ENCODE assay signal across 8 cellular contexts in the genomic region with DNA sequence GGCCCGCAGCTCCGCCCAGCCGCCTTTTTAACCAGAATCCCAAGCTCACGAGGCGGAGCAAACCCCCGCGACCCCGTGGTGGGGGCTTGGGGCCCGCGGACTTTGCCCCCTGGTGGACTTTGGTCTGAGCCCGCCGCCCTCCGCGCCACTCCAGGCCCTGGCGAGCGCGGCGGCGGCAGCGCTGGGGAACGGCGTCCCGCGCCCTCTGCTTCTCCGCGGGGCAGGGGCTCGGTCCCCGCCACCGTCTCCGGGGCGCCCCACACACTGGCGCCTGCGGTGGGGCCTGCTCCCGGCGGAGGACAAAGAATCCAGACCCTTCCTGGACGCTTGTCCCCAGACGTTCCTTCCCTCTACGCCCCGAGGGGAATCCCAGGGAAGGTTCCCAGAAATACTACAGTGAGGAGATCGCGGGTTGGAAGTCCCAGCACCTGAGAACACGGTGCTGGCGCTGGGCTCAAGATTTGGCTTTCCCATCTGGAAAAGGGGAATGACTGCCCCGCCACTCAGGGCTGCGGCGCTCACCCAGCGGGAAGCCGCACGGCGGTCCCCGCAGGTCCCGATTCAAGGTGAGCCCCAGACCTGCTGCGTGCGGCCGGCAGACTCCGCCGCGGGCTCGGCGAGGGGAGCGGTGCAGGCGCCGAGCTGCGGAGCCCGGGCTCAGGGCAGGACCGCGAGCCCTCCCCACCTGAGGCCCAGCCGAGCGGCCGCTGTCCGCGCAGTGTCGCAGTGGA. TPM values are rescaled to one million over a fixed set of nuclear protein-coding genes. Genes with fewer than 3 reads are reported as not detected.
DNase-seq lines count a peak whose midpoint lies in the region; ATAC-seq and TF ChIP-seq lines count a peak whose summit lies in the region.

HAAO (minus strand) TSS at position 1 of the 731 bp plus-strand sequence. CDS start 47 bp downstream, outside the sequence.

- peak within 1 kb of the TSS; percentile 67 for H3K9ac ChIP-seq in HUES48 (ENCODE audit: low read depth, low read length)

- H3K36me3 ChIP-seq in HUES48 (ENCODE audit: control insufficient read depth, insufficient read depth, low read length) (no peaks in the 10 kb centered on the region), thyroid gland (no peaks in the 10 kb centered on the region)

- peak within 1 kb of the TSS; percentile 59 for H3K27ac ChIP-seq in HUES48 (ENCODE audit: low read depth, low read length)
- H3K27ac ChIP-seq in dorsolateral prefrontal cortex = peak within 1 kb of the TSS in 50 of 59 donors; percentile 7 to 88 (median 61)
- peak within 1 kb of the TSS; percentile 67 to 81 (median 77) for H3K27ac ChIP-seq in thyroid gland

- TF ChIP-seq POLR2A in thyroid gland (IDR thresholded peaks at IDR 0.05) = peak in 1 of 2 donors; percentile 30

- TF ChIP-seq CTCF in dorsolateral prefrontal cortex (IDR thresholded peaks at IDR 0.05 in 54 of 56, conservative IDR thresholded peaks at IDR 0.05 in 2 of 56; ENCODE audit: low read depth in 1 of 56, partially characterized antibody in 56 of 56) = peak in 12 of 56 donors; percentile 8 to 32 (median 16)
- peak in 2 of 6 experiments; percentile 29 to 32 for TF ChIP-seq CTCF in thyroid gland (IDR thresholded peaks at IDR 0.05)

- peaks cover 33% of the 10 kb centered on the region for H3K27me3 ChIP-seq in HUES48 (ENCODE audit: control insufficient read depth, insufficient read depth, low read length)
- H3K27me3 ChIP-seq in dorsolateral prefrontal cortex = no peaks in the 10 kb centered on the region
- no peaks in the 10 kb centered on the region for H3K27me3 ChIP-seq in thyroid gland

- peak; percentile 42 for ATAC-seq in GM18909 (IDR thresholded peaks at IDR 0.05; ENCODE audit: poor library complexity, unreplicated experiment)

- WGBS in thyroid gland, 2 donors = 2% methylated on average over 37 of the region's 73 CpGs; no CpG with 5 or more reads in 1 of the 2 donors

- DNase-seq in AG08395 (ENCODE audit: low spot score) (peak; percentile 39), dorsolateral prefrontal cortex (no peak), medulla oblongata (ENCODE audit: extremely low spot score) (peak; percentile 29), thyroid gland (peak; percentile 47 to 49), NCI-H1436 treated with DMSO at 0.1 percent for 48 hours (lab: John Stamatoyannopoulos, UW) (no peak), NCI-H446 treated with DMSO at 0.1 percent for 48 hours (lab: John Stamatoyannopoulos, UW) (no peak)

- peak within 1 kb of the TSS; percentile 80 for H3K4me3 ChIP-seq in HUES48 (ENCODE audit: low read depth, low read length)
- H3K4me3 ChIP-seq in dorsolateral prefrontal cortex = peak within 1 kb of the TSS; percentile 31 to 69 (median 53)
- peak within 1 kb of the TSS; percentile 40 to 63 (median 56) for H3K4me3 ChIP-seq in thyroid gland (replicated peaks in 1 of 3)

- H3K9me3 ChIP-seq in HUES48 (ENCODE audit: control insufficient read depth, insufficient read depth, low read length) (no peaks in the 10 kb centered on the region), thyroid gland (no peaks in the 10 kb centered on the region)

- intact Hi-C loops in dorsolateral prefrontal cortex (cut with DNase I) = no loop called here
- intact Hi-C loops in thyroid gland (cut with DNase I) = no loop called here

- H3K4me1 ChIP-seq in HUES48 (ENCODE audit: control insufficient read depth, insufficient read depth, low read length) (peaks cover 18% of the 10 kb centered on the region), thyroid gland (peaks cover 0 to 11% of the 10 kb centered on the region in 2 donors)

RNA-seq across cellular contexts. Expression of gene HAAO, which starts in this region (rescaled TPM):
- total RNA-seq in dorsolateral prefrontal cortex (1 to 10 TPM in 116 of 120 experiments, under 1 TPM in 4; 0.65 to 6.9 (median 2.5) TPM), thyroid gland (1 to 10 TPM; 2.2 to 6.8 (median 3.9) TPM)

Comparison
In these comparisons a context has a peak if more than half of its experiments do, and no peak if none do; other contexts are left out.
1. DNase-seq: peak in AG08395 (single experiment), medulla oblongata (single experiment) and thyroid gland (2 of 2); none in dorsolateral prefrontal cortex (0 of 10), NCI-H1436 treated with DMSO at 0.1 percent for 48 hours (single experiment) and NCI-H446 treated with DMSO at 0.1 percent for 48 hours (single experiment).
2. Peak in every context shown above with its lines, with median percentiles within 50 percentile points of each other: H3K27ac ChIP-seq and H3K4me3 ChIP-seq.